1 cellular context compared by ENCODE assay signal in genomic region chr20:1319051-1319450, GRCh38.
A peak's percentile ranks its signal among the peaks of the same experiment; 100 is the strongest.
TF ChIP-seq lines count a peak whose summit lies in the region.

No MANE protein-coding gene starts in this region.

TF ChIP-seq in IMR-90, 13 proteins besides CTCF, POLR2A, EP300 and RAD21:
- TF ChIP-seq MAZ (IDR thresholded peaks at IDR 0.05; ENCODE audit: borderline replicate concordance, low read depth, low read length) (no peak), CEBPB (IDR thresholded peaks at IDR 0.05; ENCODE audit: low read depth, low read length) (no peak), FOS (IDR thresholded peaks at IDR 0.05; ENCODE audit: low read depth, low read length) (0 out of 2 replicates have a peak, but pooled peaks have one; percentile 18), SMC3 (IDR thresholded peaks at IDR 0.05; ENCODE audit: low read depth, low read length) (no peak), RFX5 (IDR thresholded peaks at IDR 0.05; ENCODE audit: low read depth, low read length) (no peak), CHD1 (IDR thresholded peaks at IDR 0.05; ENCODE audit: low read depth, low read length) (no peak), MXI1 (IDR thresholded peaks at IDR 0.05; ENCODE audit: borderline replicate concordance, low read depth, low read length) (no peak), BHLHE40 (IDR thresholded peaks at IDR 0.05; ENCODE audit: low read depth, low read length) (peak; percentile 49), NFE2L2 (IDR thresholded peaks at IDR 0.05; ENCODE audit: low read depth, low read length) (peak; percentile 30; the same call in 1 of the 2 replicates), MAFK (IDR thresholded peaks at IDR 0.05; ENCODE audit: low read depth, low read length) (no peak), RCOR1 (IDR thresholded peaks at IDR 0.05; ENCODE audit: insufficient replicate concordance, low read length) (no peak)
- TF ChIP-seq, protein P1, sequence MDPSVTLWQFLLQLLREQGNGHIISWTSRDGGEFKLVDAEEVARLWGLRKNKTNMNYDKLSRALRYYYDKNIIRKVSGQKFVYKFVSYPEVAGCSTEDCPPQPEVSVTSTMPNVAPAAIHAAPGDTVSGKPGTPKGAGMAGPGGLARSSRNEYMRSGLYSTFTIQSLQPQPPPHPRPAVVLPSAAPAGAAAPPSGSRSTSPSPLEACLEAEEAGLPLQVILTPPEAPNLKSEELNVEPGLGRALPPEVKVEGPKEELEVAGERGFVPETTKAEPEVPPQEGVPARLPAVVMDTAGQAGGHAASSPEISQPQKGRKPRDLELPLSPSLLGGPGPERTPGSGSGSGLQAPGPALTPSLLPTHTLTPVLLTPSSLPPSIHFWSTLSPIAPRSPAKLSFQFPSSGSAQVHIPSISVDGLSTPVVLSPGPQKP (IDR thresholded peaks at IDR 0.05; ENCODE audit: borderline replicate concordance, low read depth, low read length): no peak
- TF ChIP-seq, protein P2, sequence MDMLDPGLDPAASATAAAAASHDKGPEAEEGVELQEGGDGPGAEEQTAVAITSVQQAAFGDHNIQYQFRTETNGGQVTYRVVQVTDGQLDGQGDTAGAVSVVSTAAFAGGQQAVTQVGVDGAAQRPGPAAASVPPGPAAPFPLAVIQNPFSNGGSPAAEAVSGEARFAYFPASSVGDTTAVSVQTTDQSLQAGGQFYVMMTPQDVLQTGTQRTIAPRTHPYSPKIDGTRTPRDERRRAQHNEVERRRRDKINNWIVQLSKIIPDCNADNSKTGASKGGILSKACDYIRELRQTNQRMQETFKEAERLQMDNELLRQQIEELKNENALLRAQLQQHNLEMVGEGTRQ (IDR thresholded peaks at IDR 0.05; ENCODE audit: low read depth, low read length): peak; percentile 15; the same call in 1 of the 2 replicates
